ENCODE assay signal across 34 cellular contexts in the genomic region with DNA sequence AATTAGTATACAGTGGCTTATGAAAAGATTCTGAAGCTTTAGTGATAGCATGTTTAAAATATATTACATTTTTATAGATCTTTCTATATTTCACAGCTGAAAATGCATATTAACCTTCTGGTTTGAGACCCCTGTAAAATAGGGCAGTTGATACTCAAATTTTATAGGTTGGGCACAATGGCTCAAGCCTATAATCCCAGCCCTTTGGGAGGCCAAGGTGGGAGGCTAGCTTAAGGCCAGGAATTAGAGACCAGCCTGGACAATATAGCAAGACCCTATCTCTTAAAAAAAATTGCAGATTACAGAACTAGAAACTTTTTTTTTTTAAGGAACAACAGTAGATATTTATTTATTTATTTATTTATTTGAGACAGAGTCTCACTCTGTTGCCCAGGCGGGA.
"Had no signal": no experiment of that assay in that cellular context is flagged by ENCODE, and none has a peak within 500 bp of the region (broad histone marks: within the 10 kb centered on the region; RNA-seq: fewer than 3 reads in every experiment).

No MANE protein-coding gene starts in this region.

- FAIRE-seq: astrocyte, bronchial epithelial cell had no signal

- H3K27ac ChIP-seq: adrenal gland, ascending aorta, body of pancreas, brain microvascular endothelial cell, breast epithelium, cardiac muscle cell had no signal

- H3K9me3 ChIP-seq: adrenal gland, ascending aorta, body of pancreas, breast epithelium had no signal

- ATAC-seq: activated naive CD4-positive, alpha-beta T cell treated with anti-CD3 and anti-CD28 coated beads, Interleukin-2, amount 50 U/mL, for 72 hours; activated naive CD8-positive, alpha-beta T cell treated with anti-CD3 and anti-CD28 coated beads, Interleukin-2, amount 50 U/mL, for 24 hours; activated T-cell treated with anti-CD3 and anti-CD28 coated beads, Interleukin-2, amount 50 U/mL, for 4 hours; activated T-cell treated with anti-CD3 and anti-CD28 coated beads, Interleukin-2, amount 50 U/mL, for 72 hours; activated T-helper 17 cell treated with anti-CD3 and anti-CD28 coated beads, Interleukin-2, amount 50 U/mL, for 72 hours; body of pancreas had no signal

- H3K36me3 ChIP-seq: breast epithelium had no signal

- H3K4me3 ChIP-seq: adrenal gland, ascending aorta, body of pancreas, breast epithelium, cardiac muscle cell had no signal

- H3K27me3 ChIP-seq: adrenal gland, ascending aorta, body of pancreas, brain microvascular endothelial cell, breast epithelium, cardiac muscle cell had no signal

- H3K4me1 ChIP-seq: adrenal gland, body of pancreas, breast epithelium had no signal

- DNase-seq: activated effector memory CD4-positive, alpha-beta T cell treated with anti-CD3 and anti-CD28 coated beads, Interleukin-2, amount 50 U/mL, for 16 hours; activated effector memory CD4-positive, alpha-beta T cell treated with Interleukin-2 at 50 U/mL for 16 hours; activated gamma-delta T cell; activated gamma-delta T cell treated with Interleukin-2 at 50 U/mL for 16 hours; activated naive CD4-positive, alpha-beta T cell; activated naive CD4-positive, alpha-beta T cell treated with anti-CD3 and anti-CD28 coated beads for 36 hours; activated naive CD4-positive, alpha-beta T cell treated with anti-CD3 and anti-CD28 coated beads, Interleukin-2, amount 10 ng/mL, durations not matched to agents 7 days and 5 days; activated naive CD4-positive, alpha-beta T cell treated with anti-CD3 and anti-CD28 coated beads, Interleukin-2, amount 50 U/mL, for 16 hours; activated naive CD4-positive, alpha-beta T cell treated with Interleukin-2 at 50 U/mL for 16 hours; activated naive CD8-positive, alpha-beta T cell treated with anti-CD3 and anti-CD28 coated beads for 36 hours; activated naive CD8-positive, alpha-beta T cell treated with anti-CD3 and anti-CD28 coated beads, Interleukin-2, amount 10 ng/mL, durations not matched to agents 7 days and 5 days; activated naive CD8-positive, alpha-beta T cell treated with anti-CD3 and anti-CD28 coated beads, Interleukin-2, amount 50 U/mL, for 24 hours; activated T-cell treated with anti-CD3 and anti-CD28 coated beads, Interleukin-2, amount 50 U/mL, for 1 hour; activated T-cell treated with anti-CD3 and anti-CD28 coated beads, Interleukin-2, amount 50 U/mL, for 24 hours; activated T-cell treated with anti-CD3 and anti-CD28 coated beads, Interleukin-2, amount 50 U/mL, for 4 hours; activated T-cell treated with anti-CD3 and anti-CD28 coated beads, Interleukin-2, amount 50 U/mL, for 48 hours; activated T-cell treated with anti-CD3 and anti-CD28 coated beads, Interleukin-2, amount 50 U/mL, for 72 hours; adrenal gland; amniotic stem cell; amygdala; anterior cingulate cortex; aorta; body of pancreas; brain microvascular endothelial cell; caudate nucleus; central memory CD4-positive, alpha-beta T cell; cerebellar nuclear complex had no signal
